In the genomic region with DNA sequence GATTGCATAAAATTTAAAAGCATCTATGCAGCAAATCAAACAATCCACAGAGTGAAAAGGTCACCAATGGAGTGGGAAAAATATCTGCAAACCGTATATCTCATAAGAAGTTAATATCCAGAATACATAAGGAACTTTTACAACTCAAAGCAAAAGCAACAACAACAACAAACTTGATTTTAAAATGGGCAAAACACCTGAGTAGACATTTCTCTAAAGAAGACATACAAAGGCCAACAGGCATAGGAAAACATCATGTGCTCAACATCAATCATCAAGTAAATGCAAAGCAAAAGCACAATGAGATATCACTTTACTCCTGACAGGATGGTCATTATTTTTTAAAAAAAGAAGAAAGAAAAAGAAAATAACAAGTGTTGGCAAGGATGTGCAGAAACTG, we compare ENCODE assay signal across 40 cellular contexts. TPM values are rescaled to one million over a fixed set of nuclear protein-coding genes. Genes with fewer than 3 reads are reported as not detected.
"Had no signal": no experiment of that assay in that cellular context is flagged by ENCODE, and none has a peak within 500 bp of the region (broad histone marks: within the 10 kb centered on the region; RNA-seq: fewer than 3 reads in every experiment).

No MANE protein-coding gene starts in this region.

- H3K4me1 ChIP-seq: ascending aorta, body of pancreas, breast epithelium had no signal

- H3K27me3 ChIP-seq: adrenal gland, ascending aorta, body of pancreas, brain microvascular endothelial cell, breast epithelium, cardiac muscle cell had no signal

- H3K4me3 ChIP-seq: adrenal gland, ascending aorta, body of pancreas, breast epithelium, cardiac muscle cell had no signal

- DNase-seq: activated effector memory CD4-positive, alpha-beta T cell treated with anti-CD3 and anti-CD28 coated beads, Interleukin-2, amount 50 U/mL, for 16 hours; activated effector memory CD4-positive, alpha-beta T cell treated with Interleukin-2 at 50 U/mL for 16 hours; activated gamma-delta T cell; activated gamma-delta T cell treated with Interleukin-2 at 50 U/mL for 16 hours; activated naive CD4-positive, alpha-beta T cell; activated naive CD4-positive, alpha-beta T cell treated with anti-CD3 and anti-CD28 coated beads for 36 hours; activated naive CD4-positive, alpha-beta T cell treated with anti-CD3 and anti-CD28 coated beads, Interleukin-2, amount 10 ng/mL, durations not matched to agents 7 days and 5 days; activated naive CD4-positive, alpha-beta T cell treated with anti-CD3 and anti-CD28 coated beads, Interleukin-2, amount 50 U/mL, for 16 hours; activated naive CD4-positive, alpha-beta T cell treated with Interleukin-2 at 50 U/mL for 16 hours; activated naive CD8-positive, alpha-beta T cell treated with anti-CD3 and anti-CD28 coated beads for 36 hours; activated naive CD8-positive, alpha-beta T cell treated with anti-CD3 and anti-CD28 coated beads, Interleukin-2, amount 10 ng/mL, durations not matched to agents 7 days and 5 days; activated naive CD8-positive, alpha-beta T cell treated with anti-CD3 and anti-CD28 coated beads, Interleukin-2, amount 50 U/mL, for 24 hours; activated T-cell treated with anti-CD3 and anti-CD28 coated beads, Interleukin-2, amount 50 U/mL, for 1 hour; activated T-cell treated with anti-CD3 and anti-CD28 coated beads, Interleukin-2, amount 50 U/mL, for 24 hours; activated T-cell treated with anti-CD3 and anti-CD28 coated beads, Interleukin-2, amount 50 U/mL, for 4 hours; activated T-cell treated with anti-CD3 and anti-CD28 coated beads, Interleukin-2, amount 50 U/mL, for 48 hours; activated T-cell treated with anti-CD3 and anti-CD28 coated beads, Interleukin-2, amount 50 U/mL, for 72 hours; adrenal gland; amniotic stem cell; amygdala; anterior cingulate cortex; aorta; body of pancreas; brain microvascular endothelial cell; caudate nucleus; central memory CD4-positive, alpha-beta T cell; cerebellar nuclear complex had no signal

- H3K27ac ChIP-seq: adrenal gland, ascending aorta, body of pancreas, brain microvascular endothelial cell, breast epithelium, cardiac muscle cell had no signal

- H3K36me3 ChIP-seq: adrenal gland, ascending aorta, brain microvascular endothelial cell, breast epithelium, cardiac muscle cell had no signal

- FAIRE-seq: astrocyte, bronchial epithelial cell had no signal

- ATAC-seq: activated naive CD4-positive, alpha-beta T cell treated with anti-CD3 and anti-CD28 coated beads, Interleukin-2, amount 50 U/mL, for 72 hours; activated naive CD8-positive, alpha-beta T cell treated with anti-CD3 and anti-CD28 coated beads, Interleukin-2, amount 50 U/mL, for 24 hours; activated T-cell treated with anti-CD3 and anti-CD28 coated beads, Interleukin-2, amount 50 U/mL, for 4 hours; activated T-cell treated with anti-CD3 and anti-CD28 coated beads, Interleukin-2, amount 50 U/mL, for 72 hours; activated T-helper 17 cell treated with anti-CD3 and anti-CD28 coated beads, Interleukin-2, amount 50 U/mL, for 72 hours; body of pancreas had no signal

RNA-seq across cellular contexts. Expression of a gene that starts 38.1 kb away (rescaled TPM):
- total RNA-seq: activated naive CD4-positive, alpha-beta T cell treated with anti-CD3 and anti-CD28 coated beads for 36 hours; activated naive CD4-positive, alpha-beta T cell treated with anti-CD3 and anti-CD28 coated beads, Interleukin-2, amount 50 U/mL, for 72 hours; activated naive CD8-positive, alpha-beta T cell treated with anti-CD3 and anti-CD28 coated beads for 36 hours; activated naive CD8-positive, alpha-beta T cell treated with anti-CD3 and anti-CD28 coated beads, Interleukin-2, amount 10 ng/mL, durations not matched to agents 7 days and 5 days; activated T-cell treated with anti-CD3 and anti-CD28 coated beads, Interleukin-2, amount 50 U/mL, for 4 hours; activated T-cell treated with anti-CD3 and anti-CD28 coated beads, Interleukin-2, amount 50 U/mL, for 72 hours; activated T-helper 1 cell treated with anti-CD3 and anti-CD28 coated beads, Interleukin-12 subunit alpha, Interleukin-12 subunit beta, Interleukin-2, Interleukin-4 antibody, amounts not matched to agents 30 ng/mL and 10 ng/mL and 1 ng/mL, durations not matched to agents 14 hours and 24 hours and 36 hours; activated T-helper 17 cell treated with anti-CD3 and anti-CD28 coated beads, Interleukin-2, amount 50 U/mL, for 72 hours; activated T-helper 2 cell treated with anti-CD3 and anti-CD28 coated beads, Interferon-gamma antibody, Interleukin-2, Interleukin-4, amounts not matched to agents 10 μg/mL and 5 μg/mL and 100 μg/mL, durations not matched to agents 14 hours and 24 hours and 36 hours; adrenal gland; aorta; ascending aorta; astrocyte; body of pancreas; breast epithelium; bronchial epithelial cell; cardiac muscle cell; cardiac septum; cerebellum; chondrocyte had no signal
- polyA plus RNA-seq: adipose tissue, adrenal gland, aorta, cardiac muscle cell had no signal
